In the genomic region with DNA sequence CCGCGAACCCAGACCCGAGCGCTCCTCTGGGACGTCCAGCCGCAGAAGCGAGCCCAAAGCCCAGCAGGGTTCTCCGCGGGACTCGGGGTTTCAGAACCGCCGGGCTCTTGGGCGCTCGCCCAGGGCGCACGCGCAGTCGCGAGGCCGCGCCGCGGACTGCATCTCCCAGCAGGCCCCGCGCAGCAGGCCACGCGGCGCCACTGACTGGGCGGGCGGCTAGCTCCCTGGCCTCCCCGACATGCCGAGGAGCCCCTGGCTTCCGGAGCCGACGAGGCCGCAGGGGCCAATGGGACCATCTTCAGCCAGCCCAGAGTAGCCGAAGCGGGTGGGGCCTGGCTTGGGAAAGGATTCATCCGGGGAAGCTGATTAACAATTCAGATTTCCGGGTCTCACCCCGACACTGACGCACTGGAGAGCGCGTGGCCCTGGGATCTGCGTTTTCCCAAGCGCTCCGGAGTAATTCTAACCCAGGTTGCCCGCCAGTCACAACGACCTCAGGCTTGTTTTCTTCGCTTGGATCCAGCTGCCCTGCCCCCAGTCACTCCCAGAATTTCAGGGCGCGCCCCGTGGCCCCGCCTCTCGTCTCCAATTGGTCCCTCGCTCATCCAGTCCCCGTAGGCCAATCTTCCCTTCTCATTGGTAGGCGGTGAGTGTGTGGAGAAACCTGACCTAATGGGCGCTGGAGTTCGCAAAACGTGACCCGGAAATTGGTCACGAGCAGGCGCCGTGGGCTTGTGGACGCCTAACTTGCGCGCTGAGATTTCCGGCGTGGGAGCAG, we compare ENCODE assay signal across 1 cellular context.
TF ChIP-seq lines count a peak whose summit lies in the region.

Gene ZNF263, plus strand, starts transcription at position 745 of the 778 bp plus-strand sequence. CDS start 328 bp downstream, outside the sequence.

TF ChIP-seq in K562, 482 proteins besides CTCF, POLR2A, EP300 and RAD21 (continued from another document):
- TF ChIP-seq, protein P1, sequence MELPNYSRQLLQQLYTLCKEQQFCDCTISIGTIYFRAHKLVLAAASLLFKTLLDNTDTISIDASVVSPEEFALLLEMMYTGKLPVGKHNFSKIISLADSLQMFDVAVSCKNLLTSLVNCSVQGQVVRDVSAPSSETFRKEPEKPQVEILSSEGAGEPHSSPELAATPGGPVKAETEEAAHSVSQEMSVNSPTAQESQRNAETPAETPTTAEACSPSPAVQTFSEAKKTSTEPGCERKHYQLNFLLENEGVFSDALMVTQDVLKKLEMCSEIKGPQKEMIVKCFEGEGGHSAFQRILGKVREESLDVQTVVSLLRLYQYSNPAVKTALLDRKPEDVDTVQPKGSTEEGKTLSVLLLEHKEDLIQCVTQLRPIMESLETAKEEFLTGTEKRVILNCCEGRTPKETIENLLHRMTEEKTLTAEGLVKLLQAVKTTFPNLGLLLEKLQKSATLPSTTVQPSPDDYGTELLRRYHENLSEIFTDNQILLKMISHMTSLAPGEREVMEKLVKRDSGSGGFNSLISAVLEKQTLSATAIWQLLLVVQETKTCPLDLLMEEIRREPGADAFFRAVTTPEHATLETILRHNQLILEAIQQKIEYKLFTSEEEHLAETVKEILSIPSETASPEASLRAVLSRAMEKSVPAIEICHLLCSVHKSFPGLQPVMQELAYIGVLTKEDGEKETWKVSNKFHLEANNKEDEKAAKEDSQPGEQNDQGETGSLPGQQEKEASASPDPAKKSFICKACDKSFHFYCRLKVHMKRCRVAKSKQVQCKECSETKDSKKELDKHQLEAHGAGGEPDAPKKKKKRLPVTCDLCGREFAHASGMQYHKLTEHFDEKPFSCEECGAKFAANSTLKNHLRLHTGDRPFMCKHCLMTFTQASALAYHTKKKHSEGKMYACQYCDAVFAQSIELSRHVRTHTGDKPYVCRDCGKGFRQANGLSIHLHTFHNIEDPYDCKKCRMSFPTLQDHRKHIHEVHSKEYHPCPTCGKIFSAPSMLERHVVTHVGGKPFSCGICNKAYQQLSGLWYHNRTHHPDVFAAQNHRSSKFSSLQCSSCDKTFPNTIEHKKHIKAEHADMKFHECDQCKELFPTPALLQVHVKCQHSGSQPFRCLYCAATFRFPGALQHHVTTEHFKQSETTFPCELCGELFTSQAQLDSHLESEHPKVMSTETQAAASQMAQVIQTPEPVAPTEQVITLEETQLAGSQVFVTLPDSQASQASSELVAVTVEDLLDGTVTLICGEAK (IDR thresholded peaks at IDR 0.05): peak; percentile 96
- TF ChIP-seq, protein P1 (CRISPR knock-in tag; IDR thresholded peaks at IDR 0.05): no peak
- TF ChIP-seq ZNF316 (IDR thresholded peaks at IDR 0.05) (no peak), KDM1A (IDR thresholded peaks at IDR 0.05) (no peak), NR2C1 (IDR thresholded peaks at IDR 0.05) (peak; percentile 95), NR2C1 (tag; IDR thresholded peaks at IDR 0.05) (peak; percentile 96), KDM4B (IDR thresholded peaks at IDR 0.05; ENCODE audit: borderline replicate concordance in 2 of 2, low read depth in 1 of 2) (peak in 1 of 2 experiments; percentile 34; a peak in 1 of 4 replicates), BRD9 (IDR thresholded peaks at IDR 0.05; ENCODE audit: low read depth, partially characterized antibody) (peak; percentile 96), TOE1 (IDR thresholded peaks at IDR 0.05; ENCODE audit: borderline replicate concordance) (peak; percentile 63; the same call in 1 of the 2 replicates), TOE1 (CRISPR knock-in tag; IDR thresholded peaks at IDR 0.05; ENCODE audit: borderline replicate concordance, low read depth) (0 out of 2 replicates have a peak, but pooled peaks have one; percentile 11), HMBOX1 (IDR thresholded peaks at IDR 0.05) (peak; percentile 14; the same call in 1 of the 2 replicates), EP400 (IDR thresholded peaks at IDR 0.05) (peak; percentile 96), CHD1 (IDR thresholded peaks at IDR 0.05; ENCODE audit: low read length) (peak; percentile 94), JUN (IDR thresholded peaks at IDR 0.05; ENCODE audit: borderline replicate concordance, low read depth, low read length) (peak; percentile 10; the same call in 1 of the 2 replicates), JUN (CRISPR knock-in tag; IDR thresholded peaks at IDR 0.05; ENCODE audit: borderline replicate concordance) (no peak), KLF10 (CRISPR knock-in tag; IDR thresholded peaks at IDR 0.05) (no peak), SIN3A (IDR thresholded peaks at IDR 0.05; ENCODE audit: borderline replicate concordance in 2 of 2, control insufficient read depth in 1 of 2, low read depth in 2 of 2, low read length in 2 of 2) (peak; percentile 74 to 90; a peak in 3 of 4 replicates), BCOR (IDR thresholded peaks at IDR 0.05) (0 out of 2 replicates have a peak, but pooled peaks have one; percentile 21), PURB (CRISPR knock-in tag; IDR thresholded peaks at IDR 0.05; ENCODE audit: low read depth) (no peak), PHF20 (IDR thresholded peaks at IDR 0.05; ENCODE audit: partially characterized antibody) (peak; percentile 95), FOXK2 (conservative IDR thresholded peaks at IDR 0.05 in 1 of 2, IDR thresholded peaks at IDR 0.05 in 1 of 2; ENCODE audit: low read depth in 2 of 2) (peak; percentile 88 to 93), E2F6 (IDR thresholded peaks at IDR 0.05; ENCODE audit: borderline replicate concordance in 1 of 2, extremely low read depth in 1 of 2, insufficient read depth in 1 of 2, insufficient read length in 1 of 2, low read depth in 1 of 2, low read length in 1 of 2, poor library complexity in 1 of 2, severe bottlenecking in 1 of 2) (peak; percentile 91 to 96), SIN3B (IDR thresholded peaks at IDR 0.05; ENCODE audit: low read depth) (peak; percentile 95), PHF8 (IDR thresholded peaks at IDR 0.05; ENCODE audit: borderline replicate concordance, low read length) (peak; percentile 83; the same call in 1 of the 2 replicates)
